Comparison of ENCODE assay signal across 8 cellular contexts in genomic region chr5:159341914-159342313, GRCh38.
DNase-seq lines count a peak whose midpoint lies in the region; ATAC-seq lines count a peak whose summit lies in the region.

No MANE protein-coding gene starts in this region.

- DNase-seq in NCI-H748 (lab: John Stamatoyannopoulos, UW; ENCODE audit: unreplicated experiment) (peak; percentile 39), NCI-H748 treated with DMSO at 0.1 percent for 48 hours (lab: John Stamatoyannopoulos, UW) (no peak), RPMI8226 (peak; percentile 93), hepatic stellate cell (ENCODE audit: low spot score) (peak; percentile 34), cortex of kidney (lab: John Stamatoyannopoulos, UW) (no peak)
- peak; percentile 56 for DNase-seq in activated effector memory CD4-positive, alpha-beta T cell treated with Interleukin-2 at 50 U/mL for 16 hours
- DNase-seq in stimulated activated CD8-positive, alpha-beta memory T cell treated with anti-CD3 and anti-CD28 coated beads, Interleukin-7, amount 100 ng/mL, for 24 hours (ENCODE audit: low read depth): peak; percentile 38

- no peak for ATAC-seq in GM21381 (IDR thresholded peaks at IDR 0.05; ENCODE audit: unreplicated experiment)

Comparison
In these comparisons a context has a peak if more than half of its experiments do, and no peak if none do; other contexts are left out.
1. DNase-seq: peak in NCI-H748 (single experiment), RPMI8226 (single experiment), activated effector memory CD4-positive, alpha-beta T cell treated with Interleukin-2 at 50 U/mL for 16 hours (single experiment), hepatic stellate cell (single experiment) and stimulated activated CD8-positive, alpha-beta memory T cell treated with anti-CD3 and anti-CD28 coated beads, Interleukin-7, amount 100 ng/mL, for 24 hours (single experiment); none in NCI-H748 treated with DMSO at 0.1 percent for 48 hours (single experiment) and cortex of kidney (single experiment).